In the genomic region with DNA sequence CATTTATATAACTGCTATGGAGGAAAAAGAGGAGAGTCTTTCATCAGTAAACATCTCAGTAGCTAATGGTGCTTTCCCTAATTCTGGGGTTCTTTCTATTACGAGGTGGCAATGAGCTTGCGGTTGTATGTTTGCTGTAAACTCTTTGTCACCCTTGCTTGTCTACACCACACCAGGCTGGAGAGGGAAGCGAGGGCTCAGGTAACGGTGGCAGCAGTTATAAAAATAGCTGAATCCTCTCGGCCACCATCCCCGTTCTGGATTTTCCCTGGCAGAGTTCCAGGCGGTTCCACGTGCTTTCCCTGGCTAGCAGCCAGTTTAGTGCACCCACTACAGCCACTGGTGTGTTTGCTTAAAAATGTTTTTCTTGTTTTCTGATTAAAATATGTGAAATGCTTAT, we compare ENCODE assay signal across 9 cellular contexts. TPM values are rescaled to one million over a fixed set of nuclear protein-coding genes. Genes with fewer than 3 reads are reported as not detected.
DNase-seq lines count a peak whose midpoint lies in the region; ATAC-seq and TF ChIP-seq lines count a peak whose summit lies in the region.
"Had no signal": no experiment of that assay in that cellular context is flagged by ENCODE, and none has a peak within 500 bp of the region (broad histone marks: within the 10 kb centered on the region; RNA-seq: fewer than 3 reads in every experiment).

No MANE protein-coding gene starts in this region.

- peaks cover 32% of the 10 kb centered on the region for H3K4me1 ChIP-seq in CD4-positive, alpha-beta memory T cell (ENCODE audit: insufficient read depth, low read length)

- CTCF ChIA-PET in CD4-positive, alpha-beta memory T cell (lab: Charles Lee; ENCODE audit: partially characterized antibody): interaction anchor here (0.8 to 1.9 kb wide), 3 partner anchors 11 to 238 kb away, joined by 3 to 8 read pairs (median 4); no protein-coding TSS in a partner anchor

- peak overlapping the region in 7 of 8 donors; percentile 10 to 69 (median 46) for H3K4me3 Mint-ChIP-seq in CD4-positive, alpha-beta memory T cell
- H3K4me3 Mint-ChIP-seq in activated T-cell treated with anti-CD3 and anti-CD28 coated beads, Interleukin-2, amount 50 U/mL, for 72 hours: peak overlapping the region in 1 of 2 donors; percentile 42
- no peak overlapping the region for H3K4me3 Mint-ChIP-seq in nephron

- no peaks in the 10 kb centered on the region for H3K9me3 Mint-ChIP-seq in CD4-positive, alpha-beta memory T cell
- no peaks in the 10 kb centered on the region for H3K9me3 Mint-ChIP-seq in activated T-cell treated with anti-CD3 and anti-CD28 coated beads, Interleukin-2, amount 50 U/mL, for 72 hours
- no peaks in the 10 kb centered on the region for H3K9me3 Mint-ChIP-seq in nephron

- intact Hi-C loops in CD4-positive, alpha-beta memory T cell (cut with micrococcal nuclease): no loop called here

- H3K36me3 Mint-ChIP-seq in CD4-positive, alpha-beta memory T cell: no peaks in the 10 kb centered on the region
- no peaks in the 10 kb centered on the region for H3K36me3 Mint-ChIP-seq in activated T-cell treated with anti-CD3 and anti-CD28 coated beads, Interleukin-2, amount 50 U/mL, for 72 hours (ENCODE audit: insufficient read depth in 2 of 2)
- no peaks in the 10 kb centered on the region for H3K36me3 Mint-ChIP-seq in nephron (ENCODE audit: low read depth)

- H3K27me3 Mint-ChIP-seq in CD4-positive, alpha-beta memory T cell: peaks cover 1% of the 10 kb centered on the region in 2 donors
- no peaks in the 10 kb centered on the region for H3K27me3 Mint-ChIP-seq in activated T-cell treated with anti-CD3 and anti-CD28 coated beads, Interleukin-2, amount 50 U/mL, for 72 hours (ENCODE audit: low read depth)
- peaks cover 3% of the 10 kb centered on the region for H3K27me3 Mint-ChIP-seq in nephron (ENCODE audit: low read depth)

- peak; percentile 61 to 92 (median 73) for DNase-seq in CD4-positive, alpha-beta memory T cell
- DNase-seq in NCI-H1694 (lab: John Stamatoyannopoulos, UW): peak; percentile 11
- DNase-seq in activated T-cell treated with anti-CD3 and anti-CD28 coated beads, Interleukin-2, amount 50 U/mL, for 72 hours: peak; percentile 22 to 57
- no peak for DNase-seq in SKM-1 treated with dmso at 0.1 percent for 144 hours (lab: John Stamatoyannopoulos, UW; ENCODE audit: unreplicated experiment)
- no peak for DNase-seq in SK-N-DZ (ENCODE audit: low spot score)

- H3K9me3 ChIP-seq in CD4-positive, alpha-beta memory T cell (ENCODE audit: control insufficient read depth in 1 of 2, low read length in 2 of 2): no peaks in the 10 kb centered on the region

- ATAC-seq in GM19395 (IDR thresholded peaks at IDR 0.05; ENCODE audit: unreplicated experiment) (peak; percentile 31), HG03039 (IDR thresholded peaks at IDR 0.05; ENCODE audit: unreplicated experiment) (no peak)
- peak; percentile 9 to 10 for ATAC-seq in activated T-cell treated with anti-CD3 and anti-CD28 coated beads, Interleukin-2, amount 50 U/mL, for 72 hours (replicated peaks in 1 of 2)

- no peaks in the 10 kb centered on the region for H3K27me3 ChIP-seq in CD4-positive, alpha-beta memory T cell (ENCODE audit: insufficient read depth, low read length)

- POLR2A ChIA-PET in CD4-positive, alpha-beta memory T cell (lab: Charles Lee; ENCODE audit: partially characterized antibody): interaction anchor here (1.0 to 1.7 kb wide), 5 partner anchors 86 to 237 kb away, joined by 3 to 8 read pairs (median 4); partner anchors contain the start of genes MRPL18, SOD2, TCP1 and WTAP

- TF ChIP-seq CTCF in nephron (IDR thresholded peaks at IDR 0.05; ENCODE audit: unreplicated experiment in 3 of 3): no peak

- H3K27ac ChIP-seq in CD4-positive, alpha-beta memory T cell (ENCODE audit: low read depth, low read length): peak overlapping the region; percentile 53

- H3K36me3 ChIP-seq in CD4-positive, alpha-beta memory T cell (ENCODE audit: insufficient read depth, low read length): no peaks in the 10 kb centered on the region

- peaks cover 21 to 30% (median 23%) of the 10 kb centered on the region in 4 donors for H3K4me1 Mint-ChIP-seq in CD4-positive, alpha-beta memory T cell
- H3K4me1 Mint-ChIP-seq in activated T-cell treated with anti-CD3 and anti-CD28 coated beads, Interleukin-2, amount 50 U/mL, for 72 hours (ENCODE audit: low read depth): peaks cover 29% of the 10 kb centered on the region
- H3K4me1 Mint-ChIP-seq in nephron: peaks cover 51% of the 10 kb centered on the region

- no peak overlapping the region for H3K4me3 ChIP-seq in CD4-positive, alpha-beta memory T cell (ENCODE audit: low read length in 2 of 2)

- H3K27ac Mint-ChIP-seq in CD4-positive, alpha-beta memory T cell: peak overlapping the region; percentile 48 to 94 (median 85)
- H3K27ac Mint-ChIP-seq in activated T-cell treated with anti-CD3 and anti-CD28 coated beads, Interleukin-2, amount 50 U/mL, for 72 hours: peak overlapping the region; percentile 68
- peak overlapping the region in 2 of 3 experiments; percentile 21 to 73 for H3K27ac Mint-ChIP-seq in nephron

RNA-seq across cellular contexts. Expression of gene MAS1, which starts 39.0 kb away (rescaled TPM):
- not detected for total RNA-seq in CD4-positive, alpha-beta memory T cell
- polyA plus RNA-seq in CD4-positive, alpha-beta memory T cell: not detected
- not detected for total RNA-seq in activated T-cell treated with anti-CD3 and anti-CD28 coated beads, Interleukin-2, amount 50 U/mL, for 72 hours
- polyA plus RNA-seq in SK-N-DZ (2014; cell fraction: cytosol; rRNA removed): not detected in 2 replicates
- not detected in 2 replicates for polyA plus RNA-seq in SK-N-DZ (2014; cell fraction: nucleus; rRNA removed)
- polyA plus RNA-seq: liver had no signal

RNA-seq across cellular contexts. Expression of gene IGF2R, which starts 39.1 kb away (rescaled TPM):
- 10 to 100 TPM; 77.5 to 79.2 TPM for total RNA-seq in CD4-positive, alpha-beta memory T cell
- 10 to 100 TPM in 1 of 2 donors, 1 to 10 TPM in 1; 4.5 to 18.7 TPM for polyA plus RNA-seq in CD4-positive, alpha-beta memory T cell
- total RNA-seq in activated T-cell treated with anti-CD3 and anti-CD28 coated beads, Interleukin-2, amount 50 U/mL, for 72 hours: 10 to 100 TPM; 68.9 to 83.6 TPM
- polyA plus RNA-seq in SK-N-DZ (2014; cell fraction: cytosol; rRNA removed): 9.8 and 13.8 TPM in 2 replicates
- polyA plus RNA-seq in SK-N-DZ (2014; cell fraction: nucleus; rRNA removed): 9.3 and 12.4 TPM in 2 replicates

Comparison
In these comparisons a context has a peak if more than half of its experiments do, and no peak if none do; other contexts are left out.
1. DNase-seq: peak in CD4-positive, alpha-beta memory T cell (5 of 5), NCI-H1694 (single experiment) and activated T-cell treated with anti-CD3 and anti-CD28 coated beads, Interleukin-2, amount 50 U/mL, for 72 hours (2 of 2); none in SKM-1 treated with dmso at 0.1 percent for 144 hours (single experiment) and SK-N-DZ (single experiment).
2. H3K4me3 Mint-ChIP-seq: peak in CD4-positive, alpha-beta memory T cell (7 of 8); none in nephron (0 of 3).
3. Peak in every context shown above with its lines, with median percentiles within 50 percentile points of each other: H3K27ac Mint-ChIP-seq.